8 cellular contexts compared by ENCODE assay signal in the genomic region with DNA sequence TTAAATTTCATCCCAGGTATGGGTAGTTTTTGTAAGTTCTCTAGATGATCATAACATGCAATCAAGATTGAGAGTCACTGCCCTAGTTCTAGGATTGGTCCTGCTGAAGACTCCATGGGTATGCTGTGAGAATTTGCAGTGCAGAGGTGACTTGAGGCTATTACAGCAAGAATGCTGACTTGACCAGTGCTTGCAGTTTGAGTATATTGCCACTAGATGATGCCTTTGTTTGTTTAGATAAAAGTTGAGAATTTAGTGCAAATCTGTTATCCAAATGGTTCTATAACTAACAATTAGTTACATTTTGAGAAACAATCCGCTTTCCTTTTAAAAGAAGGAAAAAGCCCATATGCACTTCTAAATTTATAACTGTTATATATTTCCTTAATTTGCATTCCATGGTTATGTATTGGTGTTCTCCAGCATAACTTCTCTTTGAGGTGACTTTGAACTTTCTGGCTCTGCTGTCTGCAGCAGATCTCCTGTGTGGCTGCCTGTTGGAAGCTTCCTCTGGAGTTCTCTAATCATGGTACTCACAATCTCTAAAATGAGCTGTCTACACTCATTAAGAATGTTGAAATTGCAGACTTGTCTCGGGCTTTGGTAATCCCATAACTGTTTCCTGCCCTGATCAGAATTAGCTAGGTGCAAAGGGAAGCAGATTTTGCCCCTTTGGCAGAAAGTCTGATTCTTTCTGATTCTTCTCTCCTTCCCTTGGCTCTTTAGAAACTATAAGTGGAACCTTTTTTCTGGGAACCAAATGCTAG. TPM values are rescaled to one million over a fixed set of nuclear protein-coding genes. Genes with fewer than 3 reads are reported as not detected.
DNase-seq lines count a peak whose midpoint lies in the region; ATAC-seq, FAIRE-seq and TF ChIP-seq lines count a peak whose summit lies in the region.

No MANE protein-coding gene starts in this region.

- TF ChIP-seq CTCF in AG10803 (conservative IDR thresholded peaks at IDR 0.05; ENCODE audit: low read length) (peak; percentile 86), RWPE1 (conservative IDR thresholded peaks at IDR 0.05; ENCODE audit: low read depth) (peak; percentile 82), glutamatergic neuron (IDR thresholded peaks at IDR 0.05; ENCODE audit: partially characterized antibody, unreplicated experiment) (peak; percentile 52)

- no peaks in the 10 kb centered on the region for H3K36me3 Mint-ChIP-seq in glutamatergic neuron (ENCODE audit: unreplicated experiment)

- peak; percentile 60 for FAIRE-seq in GM18507 (lab: Jason Lieb, UNC)

- no peaks in the 10 kb centered on the region for H3K9me3 Mint-ChIP-seq in glutamatergic neuron (ENCODE audit: unreplicated experiment)

- DNase-seq in AG10803 (ENCODE audit: low read depth): peak; percentile 72
- DNase-seq in GM18507 (ENCODE audit: extremely low spot score, insufficient read length, low read depth): no peak
- peak; percentile 50 for DNase-seq in RWPE1 (ENCODE audit: low spot score)
- DNase-seq in glutamatergic neuron: no peak
- no peak for DNase-seq in NCI-H187 treated with DMSO at 0.1 percent for 48 hours (lab: John Stamatoyannopoulos, UW)
- DNase-seq in caudate nucleus (lab: John Stamatoyannopoulos, UW): no peak

- H3K4me1 Mint-ChIP-seq in glutamatergic neuron (ENCODE audit: low read depth, unreplicated experiment): no peaks in the 10 kb centered on the region

- CTCF ChIA-PET in RWPE1 (lab: Yijun Ruan, JAX): interaction anchor here (0.5 to 1.1 kb wide), 5 partner anchors 15 to 1334 kb away, joined by 3 read pairs; no protein-coding TSS in a partner anchor

- ATAC-seq in GM21367 (IDR thresholded peaks at IDR 0.05; ENCODE audit: unreplicated experiment): no peak
- ATAC-seq in HG02852 (IDR thresholded peaks at IDR 0.05; ENCODE audit: unreplicated experiment): no peak

- H3K27ac ChIP-seq in RWPE1 (no peak overlapping the region), caudate nucleus (ENCODE audit: low read depth, low read length) (no peak overlapping the region)

- POLR2A ChIA-PET in RWPE1 (lab: Yijun Ruan, JAX; ENCODE audit: low non-redundant PET): interaction anchor here (0.6 kb wide), 1 partner anchor 12 kb away, joined by 6 read pairs; no protein-coding TSS in a partner anchor

- no peaks in the 10 kb centered on the region for H3K27me3 Mint-ChIP-seq in glutamatergic neuron (ENCODE audit: unreplicated experiment)

- H3K4me3 ChIP-seq in AG10803 (ENCODE audit: low read length): no peak overlapping the region

- no peak overlapping the region for H3K4me3 Mint-ChIP-seq in glutamatergic neuron (ENCODE audit: unreplicated experiment)

- no peak overlapping the region for H3K27ac Mint-ChIP-seq in glutamatergic neuron (ENCODE audit: unreplicated experiment)

RNA-seq across cellular contexts. Expression of a gene that starts 24.9 kb away (rescaled TPM):
- 7.2 TPM for total RNA-seq in glutamatergic neuron (ENCODE audit: unreplicated experiment)

Comparison
In these comparisons a context has a peak if more than half of its experiments do, and no peak if none do; other contexts are left out.
1. DNase-seq: peak in AG10803 (single experiment) and RWPE1 (single experiment); none in GM18507 (single experiment), glutamatergic neuron (single experiment), NCI-H187 treated with DMSO at 0.1 percent for 48 hours (single experiment) and caudate nucleus (0 of 61).
2. Peak in every context shown above with its lines, with median percentiles within 50 percentile points of each other: CTCF ChIP-seq.